In the genomic region with DNA sequence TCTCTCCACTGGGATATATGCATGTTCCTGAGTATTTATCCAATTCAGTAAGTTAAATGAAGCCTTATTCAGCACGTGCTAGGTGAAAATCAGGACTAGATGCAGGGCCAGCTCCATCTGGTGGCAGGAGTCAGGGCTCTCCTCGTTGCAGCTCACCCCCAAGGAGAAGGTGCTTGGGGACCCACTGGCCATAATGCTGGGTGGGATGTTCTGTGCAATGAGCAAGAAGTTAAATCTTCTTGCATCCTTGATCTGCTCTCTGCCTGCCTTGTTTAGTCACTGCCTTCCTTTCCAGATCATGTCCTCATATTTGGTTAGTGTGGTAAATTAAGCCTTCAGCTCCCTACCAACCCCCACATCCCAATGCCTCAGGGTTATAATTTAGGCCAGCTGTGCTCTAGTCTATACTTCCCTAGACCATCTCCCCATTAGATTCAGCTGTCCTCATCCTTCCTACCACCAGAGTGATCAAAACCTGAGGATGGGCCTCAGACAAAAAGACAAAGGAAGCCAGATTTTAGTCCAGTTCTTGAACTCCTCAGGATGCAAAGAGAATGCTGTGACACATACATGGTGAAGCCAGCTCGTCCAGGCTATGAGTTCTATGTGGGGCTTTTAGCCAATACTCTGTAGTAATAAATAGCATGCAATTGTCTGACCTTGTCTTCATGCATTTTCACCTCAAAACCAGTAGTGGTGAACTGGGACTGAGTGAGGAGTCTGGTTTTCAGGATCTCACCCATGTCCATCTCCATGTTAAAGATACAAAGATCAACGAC, we compare ENCODE assay signal across 8 cellular contexts. TPM values are rescaled to one million over a fixed set of nuclear protein-coding genes. Genes with fewer than 3 reads are reported as not detected.
DNase-seq lines count a peak whose midpoint lies in the region; ATAC-seq and TF ChIP-seq lines count a peak whose summit lies in the region.

No MANE protein-coding gene starts in this region.

- no peak overlapping the region for H3K4me3 Mint-ChIP-seq in stimulated activated naive B cell treated with anti-CD40 and anti-IgM and Interleukin-4, amounts not matched to agents 10 μg/mL and 1 μg/mL and 100 μg/mL, for 72 hours
- no peak overlapping the region for H3K4me3 Mint-ChIP-seq in mesothelial cell of epicardium

- H3K27ac Mint-ChIP-seq in stimulated activated naive B cell treated with anti-CD40 and anti-IgM and Interleukin-4, amounts not matched to agents 10 μg/mL and 1 μg/mL and 100 μg/mL, for 72 hours: no peak overlapping the region
- no peak overlapping the region for H3K27ac Mint-ChIP-seq in mesothelial cell of epicardium

- no peak for ATAC-seq in GM19463 (IDR thresholded peaks at IDR 0.05; ENCODE audit: unreplicated experiment)
- no peak for ATAC-seq in stimulated activated naive B cell treated with anti-CD40 and anti-IgM and Interleukin-4, amounts not matched to agents 10 μg/mL and 1 μg/mL and 100 μg/mL, for 72 hours (replicated peaks)
- no peak for ATAC-seq in HG02981 (IDR thresholded peaks at IDR 0.05; ENCODE audit: unreplicated experiment)

- H3K9me3 Mint-ChIP-seq in stimulated activated naive B cell treated with anti-CD40 and anti-IgM and Interleukin-4, amounts not matched to agents 10 μg/mL and 1 μg/mL and 100 μg/mL, for 72 hours: no peaks in the 10 kb centered on the region
- peaks cover 5% of the 10 kb centered on the region for H3K9me3 Mint-ChIP-seq in mesothelial cell of epicardium

- DNase-seq in DMS 273 (lab: John Stamatoyannopoulos, UW; ENCODE audit: unreplicated experiment) (peak; percentile 61), M059J (ENCODE audit: low read depth) (peak; percentile 25), astrocyte of the hippocampus (ENCODE audit: low read depth, low spot score) (peak; percentile 45), medulla oblongata (ENCODE audit: extremely low spot score) (peak; percentile 10), mesothelial cell of epicardium (ENCODE audit: low spot score in 2 of 2, unreplicated experiment in 2 of 2) (no peak)
- no peak for DNase-seq in stimulated activated naive B cell treated with anti-CD40 and anti-IgM and Interleukin-4, amounts not matched to agents 10 μg/mL and 1 μg/mL and 100 μg/mL, for 72 hours

- TF ChIP-seq CTCF in mesothelial cell of epicardium (IDR thresholded peaks at IDR 0.05; ENCODE audit: unreplicated experiment): no peak

- peaks cover 8 to 11% of the 10 kb centered on the region in 2 donors for H3K27me3 Mint-ChIP-seq in stimulated activated naive B cell treated with anti-CD40 and anti-IgM and Interleukin-4, amounts not matched to agents 10 μg/mL and 1 μg/mL and 100 μg/mL, for 72 hours
- peaks cover 26% of the 10 kb centered on the region for H3K27me3 Mint-ChIP-seq in mesothelial cell of epicardium (ENCODE audit: low read depth)

- H3K4me1 Mint-ChIP-seq in stimulated activated naive B cell treated with anti-CD40 and anti-IgM and Interleukin-4, amounts not matched to agents 10 μg/mL and 1 μg/mL and 100 μg/mL, for 72 hours: no peaks in the 10 kb centered on the region
- no peaks in the 10 kb centered on the region for H3K4me1 Mint-ChIP-seq in mesothelial cell of epicardium

- no peaks in the 10 kb centered on the region for H3K36me3 Mint-ChIP-seq in stimulated activated naive B cell treated with anti-CD40 and anti-IgM and Interleukin-4, amounts not matched to agents 10 μg/mL and 1 μg/mL and 100 μg/mL, for 72 hours
- no peaks in the 10 kb centered on the region for H3K36me3 Mint-ChIP-seq in mesothelial cell of epicardium

RNA-seq across cellular contexts. Expression of a gene that starts 55.9 kb away (rescaled TPM):
- 0.79 and 1.2 TPM in 2 replicates for total RNA-seq in M059J (2014; rRNA removed; shearing (Covaris generic))
- total RNA-seq in mesothelial cell of epicardium: 3.1 to 3.7 TPM (median 3.2 TPM) in 3 replicates

Comparison
In these comparisons a context has a peak if more than half of its experiments do, and no peak if none do; other contexts are left out.
1. DNase-seq: peak in DMS 273 (single experiment), M059J (single experiment), astrocyte of the hippocampus (single experiment) and medulla oblongata (single experiment); none in stimulated activated naive B cell treated with anti-CD40 and anti-IgM and Interleukin-4, amounts not matched to agents 10 μg/mL and 1 μg/mL and 100 μg/mL, for 72 hours (single experiment) and mesothelial cell of epicardium (0 of 2).